Comparison of ENCODE assay signal across 8 cellular contexts in genomic region chr2:71416866-71417265, GRCh38. TPM values are rescaled to one million over a fixed set of nuclear protein-coding genes. Genes with fewer than 3 reads are reported as not detected.
DNase-seq lines count a peak whose midpoint lies in the region; ATAC-seq and TF ChIP-seq lines count a peak whose summit lies in the region.
"Not testable (repeated sequence)": the region's sequence is repeated elsewhere in the genome, so short reads cannot be mapped to it uniquely, and the experiment has no call there.

No MANE protein-coding gene starts in this region.

- not testable (repeated sequence) for TF ChIP-seq CTCF in coronary artery (IDR thresholded peaks at IDR 0.05); right atrium auricular region (IDR thresholded peaks at IDR 0.05); natural killer cell (IDR thresholded peaks at IDR 0.05)

- H3K9me3 Mint-ChIP-seq in natural killer cell; stimulated activated memory B cell treated with anti-CD40 and anti-IgM and Interleukin-4, amounts not matched to agents 10 μg/mL and 1 μg/mL and 100 μg/mL, for 72 hours: not testable (repeated sequence)

- H3K27ac ChIP-seq in BLaER1 treated with 17β-estradiol and CSF1 and Interleukin-3, amounts not matched to agents 10 nM and 100 nM, result peak overlapping the region in 7 of 11 experiments; percentile 58 to 75 (median 70); a peak in 11 of 22 replicates
- H3K27ac ChIP-seq in coronary artery, result not testable (repeated sequence)
- peak overlapping the region in 1 of 2 donors; percentile 67 for H3K27ac ChIP-seq in right atrium auricular region

- not testable (repeated sequence) for H3K36me3 Mint-ChIP-seq in natural killer cell; stimulated activated memory B cell treated with anti-CD40 and anti-IgM and Interleukin-4, amounts not matched to agents 10 μg/mL and 1 μg/mL and 100 μg/mL, for 72 hours

- H4K20me1 ChIP-seq in BLaER1 treated with 17β-estradiol and CSF1 and Interleukin-3, amounts not matched to agents 10 nM and 100 nM, result not testable (repeated sequence)

- peaks cover 12 to 44% (median 27%) of the 10 kb centered on the region in 11 experiments; a peak in 19 of 22 replicates for H3K36me3 ChIP-seq in BLaER1 treated with 17β-estradiol and CSF1 and Interleukin-3, amounts not matched to agents 10 nM and 100 nM
- H3K36me3 ChIP-seq in right atrium auricular region, result not testable (repeated sequence)

- peak overlapping the region; percentile 16 to 61 (median 51); a peak in 18 of 20 replicates for H3K4me3 ChIP-seq in BLaER1 treated with 17β-estradiol and CSF1 and Interleukin-3, amounts not matched to agents 10 nM and 100 nM
- H3K4me3 ChIP-seq in Jurkat, Clone E6-1 (ENCODE audit: low read length), result peak overlapping the region; percentile 58
- peak overlapping the region; percentile 50 for H3K4me3 ChIP-seq in coronary artery
- peak overlapping the region; percentile 32 for H3K4me3 ChIP-seq in right atrium auricular region

- DNase-seq in Jurkat, Clone E6-1 (ENCODE audit: low read depth, low spot score); coronary artery (ENCODE audit: low spot score); right atrium auricular region (ENCODE audit: low spot score); natural killer cell: not testable (repeated sequence)
- DNase-seq in activated CD4-positive, alpha-beta T cell treated with anti-CD3 and anti-CD28 coated beads, Interleukin-2, amount 50 U/mL, for 1 hour, result peak; percentile 13
- DNase-seq in activated gamma-delta T cell treated with Interleukin-2 at 50 U/mL for 16 hours, result peak; percentile 29

- H3K9me3 ChIP-seq in BLaER1 treated with 17β-estradiol and CSF1 and Interleukin-3, amounts not matched to agents 10 nM and 100 nM (replicated peaks in 1 of 11); right atrium auricular region: not testable (repeated sequence)

- ATAC-seq in natural killer cell; stimulated activated memory B cell treated with anti-CD40 and anti-IgM and Interleukin-4, amounts not matched to agents 10 μg/mL and 1 μg/mL and 100 μg/mL, for 72 hours: not testable (repeated sequence)

- H3K9ac ChIP-seq in BLaER1 treated with 17β-estradiol and CSF1 and Interleukin-3, amounts not matched to agents 10 nM and 100 nM, result peak overlapping the region in 9 of 11 experiments; percentile 41 to 70 (median 60); a peak in 14 of 22 replicates

- peak overlapping the region; percentile 95 for H3K4me3 Mint-ChIP-seq in natural killer cell
- peak overlapping the region; percentile 79 for H3K4me3 Mint-ChIP-seq in stimulated activated memory B cell treated with anti-CD40 and anti-IgM and Interleukin-4, amounts not matched to agents 10 μg/mL and 1 μg/mL and 100 μg/mL, for 72 hours

- peak overlapping the region; percentile 90 for H3K27ac Mint-ChIP-seq in natural killer cell
- H3K27ac Mint-ChIP-seq in stimulated activated memory B cell treated with anti-CD40 and anti-IgM and Interleukin-4, amounts not matched to agents 10 μg/mL and 1 μg/mL and 100 μg/mL, for 72 hours, result peak overlapping the region; percentile 78

- intact Hi-C loops in natural killer cell (cut with micrococcal nuclease), result not testable (repeated sequence)

- H3K4me1 Mint-ChIP-seq in natural killer cell, result peaks cover 6 to 10% of the 10 kb centered on the region in 2 donors
- not testable (repeated sequence) for H3K4me1 Mint-ChIP-seq in stimulated activated memory B cell treated with anti-CD40 and anti-IgM and Interleukin-4, amounts not matched to agents 10 μg/mL and 1 μg/mL and 100 μg/mL, for 72 hours

- not testable (repeated sequence) for H3K27me3 ChIP-seq in BLaER1 treated with 17β-estradiol and CSF1 and Interleukin-3, amounts not matched to agents 10 nM and 100 nM; right atrium auricular region

- not testable (repeated sequence) for H3K4me1 ChIP-seq in BLaER1 treated with 17β-estradiol and CSF1 and Interleukin-3, amounts not matched to agents 10 nM and 100 nM; right atrium auricular region

- not testable (repeated sequence) for H3K27me3 Mint-ChIP-seq in natural killer cell (ENCODE audit: low read depth in 2 of 2); stimulated activated memory B cell treated with anti-CD40 and anti-IgM and Interleukin-4, amounts not matched to agents 10 μg/mL and 1 μg/mL and 100 μg/mL, for 72 hours

- peak overlapping the region in 6 of 11 experiments; percentile 37 to 70 (median 60); a peak in 7 of 22 replicates for H3K4me2 ChIP-seq in BLaER1 treated with 17β-estradiol and CSF1 and Interleukin-3, amounts not matched to agents 10 nM and 100 nM

RNA-seq across cellular contexts. Expression of gene DYSF, which starts 36.5 kb away (rescaled TPM):
- not detected for polyA plus RNA-seq in Jurkat, Clone E6-1 (2012; ENCODE audit: insufficient read depth, insufficient read length)
- total RNA-seq in right atrium auricular region (10 to 100 TPM; 31.3 to 52.1 TPM), natural killer cell (10 to 100 TPM; 11.4 to 19.5 (median 12.4) TPM)
